ENCODE assay signal across 19 cellular contexts in the genomic region with DNA sequence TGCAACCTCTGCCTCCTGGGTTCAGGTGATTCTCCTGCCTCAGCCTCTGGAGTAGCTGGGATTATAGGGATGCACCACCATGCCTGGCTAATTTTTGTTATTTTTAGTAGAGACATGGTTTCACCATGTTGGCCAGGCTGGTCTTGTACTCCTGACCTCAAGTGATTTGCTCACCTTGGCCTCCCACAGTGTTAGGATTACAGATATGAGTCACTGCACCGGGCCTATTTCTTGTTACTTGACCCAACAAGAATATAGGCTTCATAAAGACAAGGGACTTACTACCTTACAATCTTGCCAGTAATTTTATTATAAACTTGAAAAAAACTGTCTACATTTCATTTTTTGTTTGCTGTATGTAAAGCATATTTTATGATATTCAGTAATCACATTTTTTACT.
A peak's percentile ranks its signal among the peaks of the same experiment; 100 is the strongest.
DNase-seq lines count a peak whose midpoint lies in the region; ATAC-seq and TF ChIP-seq lines count a peak whose summit lies in the region.
"Had no signal": no experiment of that assay in that cellular context is flagged by ENCODE, and none has a peak within 500 bp of the region (broad histone marks: within the 10 kb centered on the region; RNA-seq: fewer than 3 reads in every experiment).

No MANE protein-coding gene starts in this region.

- H3K27me3 Mint-ChIP-seq in nephron progenitor cell (ENCODE audit: low read depth, poor library complexity), result no peaks in the 10 kb centered on the region
- H3K27me3 Mint-ChIP-seq: CD4-positive, alpha-beta T cell; T-cell had no signal

- H3K36me3 Mint-ChIP-seq in nephron progenitor cell (ENCODE audit: low read depth), result peaks cover 56% of the 10 kb centered on the region

- no peak for ATAC-seq in HG03108 (IDR thresholded peaks at IDR 0.05; ENCODE audit: unreplicated experiment)
- ATAC-seq: T-cell had no signal

- DNase-seq in AG10803 (ENCODE audit: low read depth) (peak; percentile 11), astrocyte of the spinal cord (ENCODE audit: low read depth, low spot score) (peak; percentile 34), glomerular visceral epithelial cell (ENCODE audit: extremely low spot score) (peak; percentile 40), NCI-H146 (lab: John Stamatoyannopoulos, UW) (no peak), NCI-H748 (lab: John Stamatoyannopoulos, UW; ENCODE audit: unreplicated experiment) (no peak), nephron progenitor cell (no peak)
- DNase-seq: aorta; CD4-positive, alpha-beta T cell; colonic mucosa; NCI-H1417 treated with DMSO at 0.1 percent for 48 hours; NCI-H2171; NCI-H526 treated with DMSO at 0.1 percent for 48 hours; retina; SHP77; stimulated activated CD4-positive, alpha-beta T cell treated with anti-CD3 and anti-CD28 coated beads, Interleukin-15, amount 100 ng/mL, for 24 hours; T-cell had no signal

- H3K36me3 ChIP-seq in HUES48 (ENCODE audit: control insufficient read depth, insufficient read depth, low read length), result peaks cover 85% of the 10 kb centered on the region

- in situ Hi-C loops in astrocyte of the spinal cord (cut with HindIII; ENCODE audit: low sequenced_read_pairs), result no loop called here

- H3K9me3 Mint-ChIP-seq in nephron progenitor cell, result no peaks in the 10 kb centered on the region
- H3K9me3 Mint-ChIP-seq: CD4-positive, alpha-beta T cell; T-cell had no signal

- no peaks in the 10 kb centered on the region for H3K4me1 Mint-ChIP-seq in nephron progenitor cell

- TF ChIP-seq CTCF in AG10803 (conservative IDR thresholded peaks at IDR 0.05; ENCODE audit: low read length), result no peak
- TF ChIP-seq CTCF in astrocyte of the spinal cord (IDR thresholded peaks at IDR 0.05; ENCODE audit: low read depth, low read length), result no peak
- TF ChIP-seq CTCF in nephron progenitor cell (IDR thresholded peaks at IDR 0.05), result no peak

- H3K27ac ChIP-seq in HUES48 (ENCODE audit: low read depth, low read length), result peak overlapping the region; percentile 94
- H3K27ac ChIP-seq: colonic mucosa, thoracic aorta had no signal

- H3K9ac ChIP-seq in HUES48 (ENCODE audit: low read depth, low read length), result no peak overlapping the region

- no peaks in the 10 kb centered on the region for H3K9me3 ChIP-seq in HUES48 (ENCODE audit: control insufficient read depth, insufficient read depth, low read length)
- H3K9me3 ChIP-seq: colonic mucosa, thoracic aorta had no signal

- no peaks in the 10 kb centered on the region for H3K27me3 ChIP-seq in HUES48 (ENCODE audit: control insufficient read depth, insufficient read depth, low read length)
- H3K27me3 ChIP-seq: colonic mucosa had no signal

- H3K4me3 ChIP-seq in AG10803 (ENCODE audit: low read length) (no peak overlapping the region), HUES48 (ENCODE audit: low read depth, low read length) (no peak overlapping the region), astrocyte of the spinal cord (ENCODE audit: low read depth, low read length) (no peak overlapping the region)
- H3K4me3 ChIP-seq: colonic mucosa, thoracic aorta had no signal

- no peak overlapping the region for H3K27ac Mint-ChIP-seq in nephron progenitor cell

- H3K4me1 ChIP-seq in HUES48 (ENCODE audit: control insufficient read depth, insufficient read depth, low read length), result peaks cover 40% of the 10 kb centered on the region
- H3K4me1 ChIP-seq: colonic mucosa had no signal

- H3K4me3 Mint-ChIP-seq in nephron progenitor cell, result no peak overlapping the region
- H3K4me3 Mint-ChIP-seq: CD4-positive, alpha-beta T cell; T-cell had no signal

Comparison
In these comparisons a context has a peak if more than half of its experiments do, and no peak if none do; other contexts are left out.
1. DNase-seq: peak in AG10803 (single experiment), astrocyte of the spinal cord (single experiment) and glomerular visceral epithelial cell (single experiment); none in NCI-H146 (single experiment), NCI-H748 (single experiment) and nephron progenitor cell (single experiment).